ENCODE assay signal across 17 cellular contexts in the genomic region with DNA sequence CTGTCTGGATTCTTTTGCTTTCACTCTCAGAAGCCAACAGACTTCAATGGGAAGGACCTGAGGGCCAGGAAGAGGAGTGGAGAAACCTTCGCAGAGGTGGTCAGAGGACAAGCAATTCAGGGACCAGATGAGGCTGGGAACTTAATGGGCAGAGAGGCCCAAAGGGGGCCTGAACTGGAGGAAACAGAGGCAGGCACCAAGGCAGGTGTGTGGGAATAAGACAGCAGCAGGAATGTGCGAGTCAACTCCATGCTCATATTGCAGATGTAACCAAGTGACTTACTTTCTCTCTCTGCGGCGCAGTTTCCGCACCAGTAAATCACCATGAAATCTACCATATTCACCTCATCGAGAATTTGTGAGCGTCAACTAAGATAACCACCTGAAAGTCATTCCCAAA.
DNase-seq lines count a peak whose midpoint lies in the region; ATAC-seq and TF ChIP-seq lines count a peak whose summit lies in the region.
"Had no signal": no experiment of that assay in that cellular context is flagged by ENCODE, and none has a peak within 500 bp of the region (broad histone marks: within the 10 kb centered on the region; RNA-seq: fewer than 3 reads in every experiment).

No MANE protein-coding gene starts in this region.

- no peak for ATAC-seq in GM18909 (IDR thresholded peaks at IDR 0.05; ENCODE audit: poor library complexity, unreplicated experiment)
- ATAC-seq in GM18861 (IDR thresholded peaks at IDR 0.05; ENCODE audit: unreplicated experiment) = no peak
- ATAC-seq: CD8-positive, alpha-beta T cell; GM12878; HCT116 had no signal

- H3K18ac ChIP-seq in H9 (ENCODE audit: insufficient read length, low read depth, low read length) = no peak overlapping the region
- peak overlapping the region; percentile 25 for H3K18ac ChIP-seq in neuronal stem cell (ENCODE audit: low read length)

- H3T11ph ChIP-seq in H9 (ENCODE audit: low read length) = no peak overlapping the region

- H2BK5ac ChIP-seq in H9 (ENCODE audit: insufficient read length, low read length) (no peak overlapping the region), neuronal stem cell (ENCODE audit: low read length) (no peak overlapping the region)

- H4K5ac ChIP-seq in H9 (ENCODE audit: insufficient read length, low read depth, low read length) = no peak overlapping the region

- H2BK12ac ChIP-seq in H9 (ENCODE audit: insufficient read length, low read depth, low read length) = no peak overlapping the region
- H2BK12ac ChIP-seq in neuronal stem cell (ENCODE audit: low read length) = no peak overlapping the region

- TF ChIP-seq CTCF in H9 (conservative IDR thresholded peaks at IDR 0.05) = no peak
- no peak for TF ChIP-seq CTCF in esophagus muscularis mucosa (IDR thresholded peaks at IDR 0.05)

- WGBS in H9 (ENCODE audit: extremely low coverage, insufficient read length, low lambda C conversion rate) = no CpG with 5 or more reads among the region's 7 CpGs
- 95% methylated on average over 7 of the region's 7 CpGs for WGBS in esophagus muscularis mucosa
- no CpG with 5 or more reads among the region's 7 CpGs for WGBS in neuronal stem cell (ENCODE audit: extremely low coverage in 2 of 2, insufficient read length in 2 of 2, insufficient replicate concordance in 1 of 2), 2 donors

- no peak overlapping the region for H2BK15ac ChIP-seq in H9 (ENCODE audit: low read depth, low read length)
- H2BK15ac ChIP-seq in neuronal stem cell (ENCODE audit: low read length) = no peak overlapping the region

- H3K27me3 Mint-ChIP-seq in H9 (ENCODE audit: low read depth) = peaks cover 2% of the 10 kb centered on the region; the same call in 1 of the 2 replicates
- H3K27me3 Mint-ChIP-seq: CD4-positive, CD25-positive, alpha-beta regulatory T cell had no signal

- TF ChIP-seq POLR2A in esophagus muscularis mucosa (IDR thresholded peaks at IDR 0.05; ENCODE audit: low read depth) = no peak

- no peak overlapping the region for H4K8ac ChIP-seq in H9 (replicated peaks; ENCODE audit: insufficient read length, low read depth, low read length)
- H4K8ac ChIP-seq in neuronal stem cell (ENCODE audit: low read depth, low read length) = no peak overlapping the region

- no peak overlapping the region for H2BK120ac ChIP-seq in H9 (ENCODE audit: low read depth, low read length, poor library complexity, severe bottlenecking)
- no peak overlapping the region for H2BK120ac ChIP-seq in neuronal stem cell (ENCODE audit: low read depth, low read length)

- no peaks in the 10 kb centered on the region for H3K27me3 ChIP-seq in H9 (ENCODE audit: insufficient read depth, low read length)
- H3K27me3 ChIP-seq in esophagus muscularis mucosa = no peaks in the 10 kb centered on the region
- H3K27me3 ChIP-seq in neuronal stem cell (ENCODE audit: control insufficient read depth in 3 of 3, insufficient read depth in 3 of 3, low read depth in 1 of 3, low read length in 3 of 3) = no peaks in the 10 kb centered on the region

- no peak overlapping the region for H4K91ac ChIP-seq in H9 (ENCODE audit: insufficient read length, low read depth, low read length)
- no peak overlapping the region for H4K91ac ChIP-seq in neuronal stem cell (ENCODE audit: low read depth, low read length, poor library complexity)

- H4K20me1 ChIP-seq in H9 (ENCODE audit: control insufficient read depth, insufficient read depth, insufficient read length) = no peaks in the 10 kb centered on the region

- no peak overlapping the region for H3K56ac ChIP-seq in H9 (ENCODE audit: insufficient read length, low read depth, low read length)

- H3K9me3 Mint-ChIP-seq in H9 = no peaks in the 10 kb centered on the region
- H3K9me3 Mint-ChIP-seq: CD8-positive, alpha-beta T cell had no signal

- H3K4ac ChIP-seq in H9 (ENCODE audit: low read depth, low read length) (no peak overlapping the region), neuronal stem cell (ENCODE audit: low read length) (no peak overlapping the region)

- H3K79me1 ChIP-seq in H9 (ENCODE audit: insufficient read depth, low read depth, low read length, poor library complexity, severe bottlenecking) (no peaks in the 10 kb centered on the region), neuronal stem cell (ENCODE audit: low read depth, low read length) (no peaks in the 10 kb centered on the region)

- H3K36me3 ChIP-seq in esophagus muscularis mucosa = no peaks in the 10 kb centered on the region
- no peaks in the 10 kb centered on the region for H3K36me3 ChIP-seq in neuronal stem cell (replicated peaks in 1 of 2; ENCODE audit: control insufficient read depth in 2 of 2, insufficient read depth in 2 of 2, low read length in 2 of 2)

- H3K4me2 ChIP-seq in H9 (ENCODE audit: insufficient read depth, insufficient read length, low read length) = no peak overlapping the region
- no peak overlapping the region for H3K4me2 ChIP-seq in neuronal stem cell (ENCODE audit: insufficient read depth, low read length, poor library complexity, severe bottlenecking)

- H3K4me3 ChIP-seq in esophagus muscularis mucosa (no peak overlapping the region), neuronal stem cell (ENCODE audit: low read length in 2 of 2) (no peak overlapping the region)
- H3K4me3 ChIP-seq: GM12878, GM23248 had no signal

- peaks cover 24 to 32% of the 10 kb centered on the region in 2 experiments for H3K4me1 Mint-ChIP-seq in H9
- H3K4me1 Mint-ChIP-seq: CD4-positive, CD25-positive, alpha-beta regulatory T cell had no signal

- H3K9ac ChIP-seq in H9 (ENCODE audit: extremely low read depth, insufficient read length, low read length) (no peak overlapping the region), neuronal stem cell (ENCODE audit: low read depth, low read length, poor library complexity) (no peak overlapping the region)
- H3K9ac ChIP-seq: GM23248 had no signal

- H3K23ac ChIP-seq in H9 (ENCODE audit: insufficient read length, low read depth, low read length) = no peak overlapping the region
- H3K23ac ChIP-seq in neuronal stem cell (ENCODE audit: low read depth, low read length, poor library complexity) = no peak overlapping the region

- intact Hi-C loops in esophagus muscularis mucosa (cut with DNase I) = no loop called here

- H3K14ac ChIP-seq in H9 (ENCODE audit: insufficient read depth, low read length) (no peak overlapping the region), neuronal stem cell (ENCODE audit: low read length) (no peak overlapping the region)

- H2AK5ac ChIP-seq in H9 (ENCODE audit: insufficient read length, low read length) = no peak overlapping the region
- no peak overlapping the region for H2AK5ac ChIP-seq in neuronal stem cell (ENCODE audit: low read depth, low read length)

- no peak overlapping the region for H2BK20ac ChIP-seq in H9 (ENCODE audit: low read depth, low read length, poor library complexity, severe bottlenecking)

- DNase-seq in H9 (no peak), esophagus muscularis mucosa (ENCODE audit: extremely low spot score) (peak; percentile 90), neuronal stem cell (ENCODE audit: low spot score) (no peak)
- DNase-seq in central memory CD4-positive, alpha-beta T cell = no peak
- DNase-seq: C1 segment of cervical spinal cord; CD4-positive, CD25-positive, alpha-beta regulatory T cell; CD8-positive, alpha-beta T cell; DMS 273 treated with DMSO at 0.1 percent for 48 hours; DMS79; EL; GDM1; GM23248; H7 had no signal

- H3K36me3 Mint-ChIP-seq in H9 (ENCODE audit: insufficient read depth in 1 of 3, low read depth in 3 of 3) = peaks cover 0 to 5% (median 4%) of the 10 kb centered on the region in 3 experiments; a peak in 2 of 7 replicates
- H3K36me3 Mint-ChIP-seq: CD4-positive, CD25-positive, alpha-beta regulatory T cell; CD8-positive, alpha-beta T cell had no signal

- H3K4me1 ChIP-seq in H9 (ENCODE audit: insufficient read depth, low read length) = peaks cover 8% of the 10 kb centered on the region; the same call in 1 of the 2 replicates
- peaks cover 0 to 2% (median 0%) of the 10 kb centered on the region in 4 donors for H3K4me1 ChIP-seq in esophagus muscularis mucosa
- peaks cover 0 to 5% of the 10 kb centered on the region in 2 donors for H3K4me1 ChIP-seq in neuronal stem cell (ENCODE audit: control insufficient read depth in 2 of 2, insufficient read depth in 1 of 2, low read depth in 1 of 2, low read length in 2 of 2)

- H3K27ac Mint-ChIP-seq in H9 = peak overlapping the region in 2 of 3 experiments; percentile 40 to 55; a peak in 2 of 7 replicates
- H3K27ac Mint-ChIP-seq: CD4-positive, CD25-positive, alpha-beta regulatory T cell; CD8-positive, alpha-beta T cell had no signal

- no peak overlapping the region for H2AFZ ChIP-seq in H9 (ENCODE audit: low read length)
- H2AFZ ChIP-seq in neuronal stem cell (ENCODE audit: low read length) = no peak overlapping the region
- H2AFZ ChIP-seq: GM23248 had no signal

- H3K23me2 ChIP-seq in H9 (ENCODE audit: insufficient read length, low read depth, low read length, poor library complexity, severe bottlenecking) = no peaks in the 10 kb centered on the region

- TF ChIP-seq EP300 in esophagus muscularis mucosa (IDR thresholded peaks at IDR 0.05) = no peak

- H3K4me3 Mint-ChIP-seq in H9 = no peak overlapping the region
- H3K4me3 Mint-ChIP-seq: CD4-positive, CD25-positive, alpha-beta regulatory T cell; CD8-positive, alpha-beta T cell had no signal

- H3K27ac ChIP-seq in H9 (ENCODE audit: insufficient read length, low read depth, low read length) = no peak overlapping the region
- H3K27ac ChIP-seq in esophagus muscularis mucosa (replicated peaks in 1 of 4) = no peak overlapping the region
- H3K27ac ChIP-seq in neuronal stem cell (replicated peaks; ENCODE audit: low read length) = no peak overlapping the region
- H3K27ac ChIP-seq: GM23248 had no signal

- H3K9me3 ChIP-seq in H9 (ENCODE audit: control insufficient read depth, low read depth, low read length) (no peaks in the 10 kb centered on the region), esophagus muscularis mucosa (no peaks in the 10 kb centered on the region), neuronal stem cell (replicated peaks in 1 of 2; ENCODE audit: control insufficient read depth in 2 of 2, insufficient read depth in 1 of 2, low read depth in 1 of 2, low read length in 2 of 2) (no peaks in the 10 kb centered on the region)

- H3K79me2 ChIP-seq in H9 (ENCODE audit: insufficient read depth, low read length) = no peaks in the 10 kb centered on the region
